ENCODE assay signal across 1 cellular context in the genomic region with DNA sequence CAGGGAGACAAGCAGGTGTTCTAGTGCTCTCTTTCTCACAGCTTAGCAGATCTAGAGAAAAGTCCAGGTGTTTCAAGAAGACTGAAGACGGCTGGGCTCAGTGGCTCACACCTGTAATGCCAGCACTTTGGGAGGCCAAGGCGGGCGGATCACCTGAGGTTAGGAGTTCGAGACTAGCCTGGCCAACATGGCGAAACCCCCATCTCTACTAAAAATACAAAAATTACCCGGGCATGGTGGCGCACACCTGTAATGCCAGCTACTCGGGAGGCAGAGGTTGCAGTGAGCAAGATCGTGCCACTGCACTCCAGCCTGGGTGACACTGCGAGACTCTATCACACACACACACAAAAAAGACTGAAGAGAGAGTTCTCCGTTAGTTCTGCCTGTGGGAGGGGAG. TPM values are rescaled to one million over a fixed set of nuclear protein-coding genes. Genes with fewer than 3 reads are reported as not detected.
"Had no signal": no experiment of that assay in that cellular context is flagged by ENCODE, and none has a peak within 500 bp of the region (broad histone marks: within the 10 kb centered on the region; RNA-seq: fewer than 3 reads in every experiment).

No MANE protein-coding gene starts in this region.

RNA-seq across cellular contexts. Expression of a gene that starts 14.8 kb away (rescaled TPM):
- total RNA-seq: HT1080 had no signal
